ENCODE assay signal across 8 cellular contexts in the genomic region with DNA sequence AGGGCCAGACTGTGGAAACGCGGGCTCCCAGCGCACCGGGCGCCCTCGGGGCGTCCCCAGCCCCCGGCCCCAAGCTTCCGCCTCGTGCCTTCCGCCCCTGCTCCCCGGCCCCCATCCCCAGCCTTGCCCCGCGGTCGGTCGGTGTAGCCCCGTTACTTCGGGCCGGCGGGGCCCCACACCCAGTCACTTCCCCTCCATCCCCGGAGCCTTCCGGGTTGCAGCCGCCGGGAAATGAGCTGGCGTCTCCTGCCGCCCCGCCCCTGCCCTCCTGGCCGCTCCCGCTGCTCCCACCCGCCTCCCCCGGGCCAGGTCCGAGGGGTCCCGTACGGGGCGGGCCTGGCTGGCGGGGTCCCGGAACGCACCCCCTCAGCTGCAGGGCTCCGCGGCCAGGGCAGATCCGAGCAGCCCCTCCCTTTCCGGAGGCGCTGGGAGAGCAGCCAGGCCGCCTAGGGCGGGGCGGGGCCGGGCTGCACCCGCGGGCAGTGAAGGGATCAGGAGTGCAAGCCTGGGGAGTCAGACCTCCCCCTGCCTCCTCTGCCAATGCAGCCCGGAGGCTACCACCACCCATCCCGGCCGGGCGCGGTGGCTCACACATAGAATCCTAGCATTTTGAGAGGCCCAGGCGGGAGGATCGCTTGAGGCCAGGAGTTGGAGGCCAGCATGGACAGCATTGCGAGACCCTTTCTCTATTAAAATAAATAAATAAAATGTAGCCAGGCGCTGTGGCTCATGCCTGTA. TPM values are rescaled to one million over a fixed set of nuclear protein-coding genes. Genes with fewer than 3 reads are reported as not detected.
DNase-seq lines count a peak whose midpoint lies in the region; ATAC-seq, FAIRE-seq and TF ChIP-seq lines count a peak whose summit lies in the region.

No MANE protein-coding gene starts in this region.

- ATAC-seq in GM19043 (IDR thresholded peaks at IDR 0.05; ENCODE audit: low read depth, unreplicated experiment) (peak; percentile 37), HG03342 (IDR thresholded peaks at IDR 0.05; ENCODE audit: unreplicated experiment) (peak; percentile 37), thoracic aorta (ENCODE audit: insufficient number of reproducible peaks, low FRiP score, low read depth) (peak; percentile 25)

- peaks cover 44% of the 10 kb centered on the region for H4K20me1 ChIP-seq in BLaER1

- H3K4me2 ChIP-seq in BLaER1 = peak overlapping the region; percentile 74

- H3K4me3 Mint-ChIP-seq in nephron = peak overlapping the region; percentile 54 to 74 (median 61)

- no peak for TF ChIP-seq CTCF in nephron (IDR thresholded peaks at IDR 0.05; ENCODE audit: unreplicated experiment in 3 of 3)
- TF ChIP-seq CTCF in thoracic aorta (IDR thresholded peaks at IDR 0.05) = no peak

- H3K27me3 ChIP-seq in BLaER1 (no peaks in the 10 kb centered on the region), thoracic aorta (replicated peaks; ENCODE audit: insufficient read depth) (no peaks in the 10 kb centered on the region)

- FAIRE-seq in RCC 7860 (lab: Jason Lieb, UNC) = no peak

- H3K4me1 ChIP-seq in BLaER1 (peaks cover 37% of the 10 kb centered on the region), thoracic aorta (ENCODE audit: control insufficient read depth in 1 of 2, low read depth in 2 of 2) (peaks cover 13 to 47% of the 10 kb centered on the region in 2 donors)

- peak overlapping the region; percentile 78 for H3K9ac ChIP-seq in BLaER1

- H3K27me3 Mint-ChIP-seq in nephron (ENCODE audit: low read depth) = peaks cover 5% of the 10 kb centered on the region

- H3K36me3 ChIP-seq in BLaER1 (peaks cover 23% of the 10 kb centered on the region), thoracic aorta (peaks cover 3% of the 10 kb centered on the region)

- DNase-seq in RCC 7860 (ENCODE audit: low spot score) (peak; percentile 74), fibroblast of the conjunctiva (ENCODE audit: low read depth) (peak; percentile 62), thoracic aorta (ENCODE audit: low spot score) (peak; percentile 57)
- DNase-seq in activated effector memory CD4-positive, alpha-beta T cell treated with Interleukin-2 at 50 U/mL for 16 hours = peak; percentile 60

- peaks cover 4% of the 10 kb centered on the region for H3K36me3 Mint-ChIP-seq in nephron (ENCODE audit: low read depth)

- peak overlapping the region; percentile 75 for H3K27ac ChIP-seq in BLaER1
- H3K27ac ChIP-seq in thoracic aorta = peak overlapping the region; percentile 84 to 90

- H3K4me1 Mint-ChIP-seq in nephron = peaks cover 22% of the 10 kb centered on the region

- H3K4me3 ChIP-seq in BLaER1 = peak overlapping the region; percentile 82
- peak overlapping the region; percentile 84 for H3K4me3 ChIP-seq in thoracic aorta

- no peak overlapping the region for H3K27ac Mint-ChIP-seq in nephron

- H3K9me3 ChIP-seq in BLaER1 (no peaks in the 10 kb centered on the region), thoracic aorta (no peaks in the 10 kb centered on the region)

- H3K9me3 Mint-ChIP-seq in nephron = no peaks in the 10 kb centered on the region

RNA-seq across cellular contexts. Expression of gene ARPC1B, which starts 0.7 kb away (rescaled TPM):
- total RNA-seq in thoracic aorta = 100 to 1,000 TPM; 266 to 350 TPM

RNA-seq across cellular contexts. Expression of gene PDAP1, which starts 33.2 kb away (rescaled TPM):
- 10 to 100 TPM; 65.0 to 87.5 TPM for total RNA-seq in thoracic aorta

RNA-seq across cellular contexts. Expression of gene BUD31, which starts 33.5 kb away (rescaled TPM):
- 10 to 100 TPM; 52.3 to 78.1 TPM for total RNA-seq in thoracic aorta

RNA-seq across cellular contexts. Expression of gene ARPC1A, which starts 49.5 kb away (rescaled TPM):
- total RNA-seq in thoracic aorta = 10 to 100 TPM; 76.3 to 99.5 TPM

Comparison
In these comparisons a context has a peak if more than half of its experiments do, and no peak if none do; other contexts are left out.
1. Peak in every context shown above with its lines: DNase-seq, ATAC-seq, H3K4me3 ChIP-seq and H3K27ac ChIP-seq.